8 cellular contexts compared by ENCODE assay signal in the genomic region with DNA sequence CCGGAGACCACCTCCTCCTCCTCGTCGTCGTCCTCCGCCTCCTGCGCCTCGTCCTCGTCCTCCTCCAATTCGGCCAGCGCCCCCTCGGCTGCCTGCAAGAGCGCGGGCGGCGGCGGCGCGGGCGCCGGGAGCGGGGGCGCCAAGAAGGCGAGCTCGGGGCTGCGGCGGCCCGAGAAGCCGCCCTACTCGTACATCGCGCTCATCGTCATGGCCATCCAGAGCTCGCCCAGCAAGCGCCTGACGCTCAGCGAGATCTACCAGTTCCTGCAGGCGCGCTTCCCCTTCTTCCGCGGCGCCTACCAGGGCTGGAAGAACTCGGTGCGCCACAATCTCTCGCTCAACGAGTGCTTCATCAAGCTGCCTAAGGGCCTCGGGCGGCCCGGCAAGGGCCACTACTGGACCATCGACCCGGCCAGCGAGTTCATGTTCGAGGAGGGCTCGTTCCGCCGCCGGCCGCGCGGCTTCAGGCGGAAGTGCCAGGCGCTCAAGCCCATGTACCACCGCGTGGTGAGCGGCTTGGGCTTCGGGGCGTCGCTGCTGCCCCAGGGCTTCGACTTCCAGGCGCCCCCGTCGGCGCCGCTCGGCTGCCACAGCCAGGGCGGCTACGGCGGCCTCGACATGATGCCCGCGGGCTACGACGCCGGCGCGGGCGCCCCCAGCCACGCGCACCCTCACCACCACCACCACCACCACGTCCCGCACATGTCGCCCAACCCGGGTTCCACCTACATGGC. TPM values are rescaled to one million over a fixed set of nuclear protein-coding genes. Genes with fewer than 3 reads are reported as not detected.
DNase-seq lines count a peak whose midpoint lies in the region; ATAC-seq and TF ChIP-seq lines count a peak whose summit lies in the region.

No MANE protein-coding gene starts in this region.

- intact Hi-C loops in breast epithelium (cut with DNase I; ENCODE audit: low total_unique reads) (no loop called here), lower leg skin (cut with DNase I; ENCODE audit: low total_unique reads) (loop anchor here (10.0 kb wide), 1 partner anchor 795 kb away; no protein-coding TSS in a partner anchor), transverse colon (cut with DNase I; ENCODE audit: low total_unique reads) (no loop called here)

- ATAC-seq in GM19467 (IDR thresholded peaks at IDR 0.05; ENCODE audit: unreplicated experiment): no peak

- H3K4me3 ChIP-seq in HUES48 (ENCODE audit: low read depth, low read length) (peak overlapping the region; percentile 32; the same call in 1 of the 2 replicates), breast epithelium (peak overlapping the region; percentile 48 to 76 (median 51)), lower leg skin (ENCODE audit: low read depth, poor library complexity, severe bottlenecking) (peak overlapping the region; percentile 24), transverse colon (peak overlapping the region; percentile 28 to 56 (median 47))

- H3K27ac ChIP-seq in HUES48 (ENCODE audit: low read depth, low read length) (no peak overlapping the region), breast epithelium (peak overlapping the region in 1 of 2 donors; percentile 77), transverse colon (peak overlapping the region; percentile 82 to 88 (median 86))

- peaks cover 98% of the 10 kb centered on the region for H3K27me3 ChIP-seq in HUES48 (ENCODE audit: control insufficient read depth, insufficient read depth, low read length)
- peaks cover 0 to 82% of the 10 kb centered on the region in 2 donors for H3K27me3 ChIP-seq in breast epithelium
- H3K27me3 ChIP-seq in transverse colon: peaks cover 97% of the 10 kb centered on the region

- H3K9me3 ChIP-seq in HUES48 (ENCODE audit: control insufficient read depth, insufficient read depth, low read length) (no peaks in the 10 kb centered on the region), breast epithelium (no peaks in the 10 kb centered on the region), transverse colon (no peaks in the 10 kb centered on the region)

- TF ChIP-seq EP300 in transverse colon (IDR thresholded peaks at IDR 0.05; ENCODE audit: low read depth): no peak

- H3K4me1 ChIP-seq in HUES48 (ENCODE audit: control insufficient read depth, insufficient read depth, low read length): peaks cover 16% of the 10 kb centered on the region
- peaks cover 0 to 2% of the 10 kb centered on the region in 2 donors for H3K4me1 ChIP-seq in breast epithelium
- peaks cover 0 to 20% (median 5%) of the 10 kb centered on the region in 4 donors for H3K4me1 ChIP-seq in transverse colon

- H3K36me3 ChIP-seq in HUES48 (ENCODE audit: control insufficient read depth, insufficient read depth, low read length): no peaks in the 10 kb centered on the region
- H3K36me3 ChIP-seq in breast epithelium: no peaks in the 10 kb centered on the region
- no peaks in the 10 kb centered on the region for H3K36me3 ChIP-seq in transverse colon

- H3K9ac ChIP-seq in HUES48 (ENCODE audit: low read depth, low read length): no peak overlapping the region

- TF ChIP-seq POLR2A in breast epithelium (IDR thresholded peaks at IDR 0.05) (no peak), lower leg skin (IDR thresholded peaks at IDR 0.05) (no peak), transverse colon (IDR thresholded peaks at IDR 0.05) (no peak)

- DNase-seq in AG08396 (ENCODE audit: low spot score): peak; percentile 39
- no peak for DNase-seq in breast epithelium (ENCODE audit: low spot score in 2 of 2)
- DNase-seq in lower leg skin (ENCODE audit: low spot score in 2 of 2): no peak
- no peak for DNase-seq in transverse colon
- DNase-seq in inferior parietal cortex (ENCODE audit: extremely low spot score): no peak
- DNase-seq in NCI-H187 (lab: John Stamatoyannopoulos, UW): no peak

- TF ChIP-seq CTCF in breast epithelium (IDR thresholded peaks at IDR 0.05) (no peak), lower leg skin (IDR thresholded peaks at IDR 0.05) (no peak), transverse colon (IDR thresholded peaks at IDR 0.05) (no peak)

- 0 to 1% methylated on average over 32 to 36 of the region's 92 CpGs for WGBS in lower leg skin, 2 donors
- WGBS in transverse colon (ENCODE audit: low coverage in 1 of 2), 2 donors: 0% methylated on average over 37 of the region's 92 CpGs; no CpG with 5 or more reads in 1 of the 2 donors

- in situ Hi-C loops in transverse colon (cut with MboI; ENCODE audit: low pct_ligation_motif_present in 1 of 4, low pct_unique_long_range_greater_than_20kb in 1 of 4, low sequenced_read_pairs in 3 of 4): loop anchor here in 2 of 4 donors (10.0 to 25.0 kb wide), 3 partner anchors 478 to 805 kb away; no protein-coding TSS in a partner anchor

RNA-seq across cellular contexts. Expression of a gene that starts 0.9 kb away (rescaled TPM):
- total RNA-seq in breast epithelium (1 to 10 TPM in 2 of 3 donors, under 1 TPM in 1; 0.73 to 4.9 (median 1.6) TPM), lower leg skin (1 to 10 TPM in 1 of 4 donors, under 1 TPM in 3; 0.59 to 1.4 (median 0.77) TPM), transverse colon (10 to 100 TPM in 3 of 4 donors, 1 to 10 TPM in 1; 9.0 to 45.2 (median 13.5) TPM)
